In the genomic region with DNA sequence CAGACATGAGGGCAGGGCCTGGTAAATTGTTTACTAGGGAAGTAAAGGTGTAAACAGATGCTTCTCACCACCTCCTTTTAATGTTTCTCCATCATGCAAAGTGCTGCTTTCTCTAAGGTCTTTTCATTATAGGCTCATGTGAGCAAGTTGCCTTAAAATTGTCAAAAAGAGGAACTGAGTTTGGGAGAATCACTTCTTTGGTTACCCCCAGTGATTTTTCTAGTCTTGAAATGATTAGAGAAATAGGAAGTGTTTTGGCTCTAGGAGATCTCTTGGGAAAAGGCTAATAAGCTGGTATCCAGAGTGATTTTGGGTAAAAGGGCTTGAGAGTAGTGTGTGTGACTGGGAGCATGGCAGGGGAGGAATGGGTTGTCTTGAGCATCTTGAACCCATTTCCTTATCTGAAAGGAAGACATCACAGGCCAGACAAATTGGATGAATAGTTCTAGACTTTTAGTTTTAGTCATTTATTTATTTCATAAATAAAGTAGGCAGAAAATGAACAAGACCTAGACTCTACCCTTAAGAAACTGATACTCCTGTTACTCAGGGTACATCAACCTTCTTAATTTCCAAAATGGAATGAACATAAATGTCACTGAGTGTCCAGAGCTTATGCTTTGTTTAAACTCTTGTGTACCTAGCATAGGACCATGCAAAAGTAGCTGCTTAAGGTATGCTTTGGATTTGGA, we compare ENCODE assay signal across 14 cellular contexts. TPM values are rescaled to one million over a fixed set of nuclear protein-coding genes. Genes with fewer than 3 reads are reported as not detected.
DNase-seq lines count a peak whose midpoint lies in the region; ATAC-seq, FAIRE-seq and TF ChIP-seq lines count a peak whose summit lies in the region.
"Had no signal": no experiment of that assay in that cellular context is flagged by ENCODE, and none has a peak within 500 bp of the region (broad histone marks: within the 10 kb centered on the region; RNA-seq: fewer than 3 reads in every experiment).

No MANE protein-coding gene starts in this region.

- H3K4me3 ChIP-seq in heart left ventricle = no peak overlapping the region

- H3K4me1 ChIP-seq in heart left ventricle = no peaks in the 10 kb centered on the region

- no peaks in the 10 kb centered on the region for H3K9me3 ChIP-seq in heart left ventricle

- no peak overlapping the region for H3K4me3 Mint-ChIP-seq in T-helper 2 cell treated with Interferon-gamma antibody and Interleukin-4, amounts not matched to agents 5 μg/mL and 100 μg/mL, for 36 hours
- H3K4me3 Mint-ChIP-seq: activated T-helper 17 cell treated with anti-CD3 and anti-CD28 coated beads, Interleukin-2, amount 50 U/mL, for 72 hours; naive thymus-derived CD8-positive, alpha-beta T cell had no signal

- H3K9me3 Mint-ChIP-seq in T-helper 2 cell treated with Interferon-gamma antibody and Interleukin-4, amounts not matched to agents 5 μg/mL and 100 μg/mL, for 36 hours = no peaks in the 10 kb centered on the region
- H3K9me3 Mint-ChIP-seq: activated T-helper 17 cell treated with anti-CD3 and anti-CD28 coated beads, Interleukin-2, amount 50 U/mL, for 72 hours; naive thymus-derived CD8-positive, alpha-beta T cell had no signal

- TF ChIP-seq POLR2A in GM12891 (IDR thresholded peaks at IDR 0.05; ENCODE audit: low read depth, low read length) (no peak), heart left ventricle (IDR thresholded peaks at IDR 0.05) (no peak)

- peaks cover 6% of the 10 kb centered on the region for H3K27me3 Mint-ChIP-seq in T-helper 2 cell treated with Interferon-gamma antibody and Interleukin-4, amounts not matched to agents 5 μg/mL and 100 μg/mL, for 36 hours (ENCODE audit: low read depth)

- no peak overlapping the region for H3K27ac ChIP-seq in heart left ventricle

- DNase-seq in GM12891 (ENCODE audit: insufficient read length, low spot score) (no peak), NAMALWA (ENCODE audit: low spot score) (peak; percentile 4), heart left ventricle (no peak), A172 (ENCODE audit: low spot score) (no peak), DMS114 treated with DMSO at 0.1 percent for 48 hours (lab: John Stamatoyannopoulos, UW; ENCODE audit: unreplicated experiment) (no peak)
- DNase-seq in T-helper 2 cell treated with Interferon-gamma antibody and Interleukin-4, amounts not matched to agents 5 μg/mL and 100 μg/mL, for 36 hours (ENCODE audit: low spot score) = no peak
- DNase-seq: naive thymus-derived CD8-positive, alpha-beta T cell; stimulated activated naive CD4-positive, alpha-beta T cell treated with Interleukin-2 at 50 U/mL for 16 hours had no signal

- intact Hi-C loops in heart left ventricle (cut with DNase I) = no loop called here

- H3K27ac Mint-ChIP-seq in T-helper 2 cell treated with Interferon-gamma antibody and Interleukin-4, amounts not matched to agents 5 μg/mL and 100 μg/mL, for 36 hours = no peak overlapping the region
- H3K27ac Mint-ChIP-seq: activated T-helper 17 cell treated with anti-CD3 and anti-CD28 coated beads, Interleukin-2, amount 50 U/mL, for 72 hours had no signal

- peak; percentile 87 for FAIRE-seq in GM12891 (lab: Jason Lieb, UNC)
- FAIRE-seq: keratinocyte, TTC549 had no signal

- H3K36me3 ChIP-seq in heart left ventricle = no peaks in the 10 kb centered on the region

- ATAC-seq in GM19452 (IDR thresholded peaks at IDR 0.05; ENCODE audit: unreplicated experiment) (peak; percentile 84), HG02870 (IDR thresholded peaks at IDR 0.05; ENCODE audit: unreplicated experiment) (peak; percentile 84), heart left ventricle (no peak)
- ATAC-seq: activated T-helper 17 cell treated with anti-CD3 and anti-CD28 coated beads, Interleukin-2, amount 50 U/mL, for 72 hours; naive thymus-derived CD8-positive, alpha-beta T cell had no signal

- H3K36me3 Mint-ChIP-seq in T-helper 2 cell treated with Interferon-gamma antibody and Interleukin-4, amounts not matched to agents 5 μg/mL and 100 μg/mL, for 36 hours (ENCODE audit: low read depth) = no peaks in the 10 kb centered on the region
- H3K36me3 Mint-ChIP-seq: naive thymus-derived CD8-positive, alpha-beta T cell had no signal

- H3K4me1 Mint-ChIP-seq in T-helper 2 cell treated with Interferon-gamma antibody and Interleukin-4, amounts not matched to agents 5 μg/mL and 100 μg/mL, for 36 hours (ENCODE audit: low read depth) = no peaks in the 10 kb centered on the region
- H3K4me1 Mint-ChIP-seq: activated T-helper 17 cell treated with anti-CD3 and anti-CD28 coated beads, Interleukin-2, amount 50 U/mL, for 72 hours had no signal

- TF ChIP-seq CTCF in heart left ventricle (IDR thresholded peaks at IDR 0.05) = no peak

- H3K27me3 ChIP-seq in heart left ventricle = peaks cover 0 to 36% (median 0%) of the 10 kb centered on the region in 9 donors

TF ChIP-seq in GM12891, 5 proteins besides CTCF, POLR2A, EP300 and RAD21:
- peak; percentile 97 for TF ChIP-seq SPI1 (IDR thresholded peaks at IDR 0.05; ENCODE audit: low read depth, low read length)
- no peak for TF ChIP-seq POU2F2 (IDR thresholded peaks at IDR 0.05; ENCODE audit: low read depth, low read length)
- TF ChIP-seq PAX5 (IDR thresholded peaks at IDR 0.05; ENCODE audit: insufficient read depth, low read length, severe bottlenecking) = no peak

RNA-seq across cellular contexts. Expression of gene GRPR, which starts 14.2 kb away (rescaled TPM):
- polyA plus RNA-seq in GM12891 (2012; ENCODE audit: low read depth, missing spikeins) = not detected
- under 1 TPM; 0.16 to 0.58 (median 0.29) TPM for total RNA-seq in heart left ventricle
- under 1 TPM in 1 of 2 donors, not detected in 1; 0.18 TPM for polyA plus RNA-seq in heart left ventricle
- total RNA-seq in A172 (2014; rRNA removed; shearing (Covaris generic)) = 0.69 and 1.2 TPM in 2 replicates
- polyA plus RNA-seq: naive thymus-derived CD8-positive, alpha-beta T cell had no signal

RNA-seq across cellular contexts. Expression of gene MAGEB17, which starts 29.7 kb away (rescaled TPM):
- polyA plus RNA-seq in GM12891 (2012; ENCODE audit: low read depth, missing spikeins) = not detected
- under 1 TPM in 1 of 9 donors, not detected in 8; 0.19 TPM for total RNA-seq in heart left ventricle
- polyA plus RNA-seq in heart left ventricle = under 1 TPM; 0.14 to 0.15 TPM
- 0.55 TPM in 1 of 2 replicates, not detected in the other for total RNA-seq in A172 (2014; rRNA removed; shearing (Covaris generic))
- total RNA-seq: activated T-helper 17 cell treated with anti-CD3 and anti-CD28 coated beads, Interleukin-2, amount 50 U/mL, for 72 hours; M059J; naive thymus-derived CD8-positive, alpha-beta T cell had no signal
- polyA plus RNA-seq: keratinocyte; naive thymus-derived CD8-positive, alpha-beta T cell had no signal

Comparison
In these comparisons a context has a peak if more than half of its experiments do, and no peak if none do; other contexts are left out.
1. ATAC-seq: peak in GM19452 (single experiment) and HG02870 (single experiment); none in heart left ventricle (0 of 4).